ENCODE assay signal across 8 cellular contexts in genomic region chr17:77400445-77400870, GRCh38.
DNase-seq lines count a peak whose midpoint lies in the region; ATAC-seq and TF ChIP-seq lines count a peak whose summit lies in the region.

No MANE protein-coding gene starts in this region.

- H3K27me3 Mint-ChIP-seq in MCF 10A (ENCODE audit: insufficient read depth, unreplicated experiment): no peaks in the 10 kb centered on the region

- DNase-seq in MCF 10A (ENCODE audit: unreplicated experiment): no peak
- no peak for DNase-seq in mammary epithelial cell
- DNase-seq in T-helper 2 cell: peak; percentile 48 to 81 (median 70)
- peak in 1 of 7 donors; percentile 46 for DNase-seq in adrenal gland
- DNase-seq in right lobe of liver: no peak
- peak; percentile 52 to 61 for DNase-seq in stimulated activated CD8-positive, alpha-beta memory T cell treated with anti-CD3 and anti-CD28 coated beads, Interleukin-4, amount 100 ng/mL, for 4 hours (ENCODE audit: low read depth in 2 of 2, low spot score in 1 of 2)
- no peak for DNase-seq in NCI-H2029 (lab: John Stamatoyannopoulos, UW)

- ATAC-seq in right lobe of liver: peak; percentile 34 to 49 (median 40)
- ATAC-seq in GM18505 (IDR thresholded peaks at IDR 0.05; ENCODE audit: unreplicated experiment): no peak

- peaks cover 20% of the 10 kb centered on the region for H3K4me1 ChIP-seq in mammary epithelial cell (ENCODE audit: insufficient read depth, low read length)
- peaks cover 0 to 50% of the 10 kb centered on the region in 2 donors for H3K4me1 ChIP-seq in adrenal gland (replicated peaks in 1 of 2)
- peaks cover 0 to 8% (median 0%) of the 10 kb centered on the region in 4 donors for H3K4me1 ChIP-seq in right lobe of liver

- intact Hi-C loops in MCF 10A (cut with micrococcal nuclease) (no loop called here), mammary epithelial cell (cut with micrococcal nuclease) (no loop called here), adrenal gland (cut with DNase I) (no loop called here), right lobe of liver (cut with DNase I) (no loop called here)

- TF ChIP-seq POLR2A in adrenal gland (IDR thresholded peaks at IDR 0.05) (no peak), right lobe of liver (IDR thresholded peaks at IDR 0.05) (no peak), GM18505 (IDR thresholded peaks at IDR 0.05; ENCODE audit: borderline replicate concordance, extremely low read depth, insufficient read depth, insufficient read length) (no peak)

- H3K36me3 ChIP-seq in mammary epithelial cell (ENCODE audit: insufficient read depth, low read length) (peaks cover 3% of the 10 kb centered on the region), adrenal gland (replicated peaks in 1 of 2) (peaks cover 0 to 20% of the 10 kb centered on the region in 2 donors), right lobe of liver (peaks cover 0 to 7% (median 2%) of the 10 kb centered on the region in 4 donors)

- H3K9ac ChIP-seq in mammary epithelial cell (ENCODE audit: insufficient read depth, low read length): no peak overlapping the region

- H3K9me3 ChIP-seq in mammary epithelial cell (replicated peaks; ENCODE audit: insufficient read depth, low read length) (no peaks in the 10 kb centered on the region), adrenal gland (replicated peaks in 1 of 3) (no peaks in the 10 kb centered on the region), right lobe of liver (no peaks in the 10 kb centered on the region)

- H4K20me1 ChIP-seq in mammary epithelial cell (ENCODE audit: insufficient read depth, low read length): no peaks in the 10 kb centered on the region

- TF ChIP-seq CTCF in MCF 10A (IDR thresholded peaks at IDR 0.05; ENCODE audit: unreplicated experiment): no peak
- peak in 1 of 2 donors; percentile 10 for TF ChIP-seq CTCF in mammary epithelial cell (conservative IDR thresholded peaks at IDR 0.05 in 1 of 2, IDR thresholded peaks at IDR 0.05 in 1 of 2; ENCODE audit: extremely low read depth in 1 of 2, insufficient read depth in 1 of 2, low read depth in 1 of 2, low read length in 2 of 2)
- peak in 4 of 6 experiments; percentile 18 to 48 (median 38) for TF ChIP-seq CTCF in adrenal gland (IDR thresholded peaks at IDR 0.05)
- peak in 3 of 4 donors; percentile 9 to 21 (median 11) for TF ChIP-seq CTCF in right lobe of liver (IDR thresholded peaks at IDR 0.05)

- no peaks in the 10 kb centered on the region for H3K9me3 Mint-ChIP-seq in MCF 10A (ENCODE audit: unreplicated experiment)

- H3K4me3 ChIP-seq in mammary epithelial cell (replicated peaks in 1 of 3; ENCODE audit: insufficient read depth in 1 of 3, low read depth in 2 of 3, low read length in 3 of 3) (no peak overlapping the region), adrenal gland (no peak overlapping the region), right lobe of liver (no peak overlapping the region)

- H2AFZ ChIP-seq in mammary epithelial cell (ENCODE audit: low read depth, low read length): no peak overlapping the region

- H3K4me3 Mint-ChIP-seq in MCF 10A (ENCODE audit: unreplicated experiment): no peak overlapping the region

- H3K27ac ChIP-seq in mammary epithelial cell (ENCODE audit: insufficient read depth, low read depth, low read length) (no peak overlapping the region), adrenal gland (peak overlapping the region in 3 of 5 donors; percentile 4 to 58 (median 24)), right lobe of liver (peak overlapping the region in 1 of 3 donors; percentile 11)

- no peak overlapping the region for H3K4me2 ChIP-seq in mammary epithelial cell (ENCODE audit: insufficient read depth, low read depth, low read length)

- no TSS peak for BruUV-seq in MCF 10A (replicated peaks; lab: Mats Ljungman, UMichigan)
- BruUV-seq in mammary epithelial cell (replicated peaks; lab: Mats Ljungman, UMichigan): no TSS peak

- POLR2A ChIA-PET in MCF 10A (lab: Yijun Ruan, JAX): no interaction called here

- peaks cover 41% of the 10 kb centered on the region for H3K36me3 Mint-ChIP-seq in MCF 10A (ENCODE audit: insufficient read depth, unreplicated experiment)

- in situ Hi-C loops in mammary epithelial cell (cut with MboI; ENCODE audit: low sequenced_read_pairs in 2 of 2): no loop called here

- 98% methylated on average over 6 of the region's 8 CpGs for WGBS in mammary epithelial cell (ENCODE audit: low coverage, missing lambda C conversion rate)
- 54 to 83% (median 67%) methylated on average over 2 to 8 of the region's 8 CpGs for WGBS in adrenal gland, 4 donors
- no CpG with 5 or more reads among the region's 8 CpGs for WGBS in right lobe of liver (ENCODE audit: insufficient coverage, low coverage, low lambda C conversion rate, missing lambda C conversion rate)

- peak overlapping the region; percentile 75 for H3K27ac Mint-ChIP-seq in MCF 10A (ENCODE audit: low read depth, unreplicated experiment)

- dilution Hi-C loops in mammary epithelial cell (cut with HindIII; ENCODE audit: low sequenced_read_pairs): no loop called here

- H3K27me3 ChIP-seq in mammary epithelial cell (ENCODE audit: insufficient read depth, low read length) (no peaks in the 10 kb centered on the region), adrenal gland (no peaks in the 10 kb centered on the region), right lobe of liver (no peaks in the 10 kb centered on the region)

- CTCF ChIA-PET in MCF 10A (lab: Yijun Ruan, JAX) (interaction anchor here (0.5 to 1.0 kb wide), 5 partner anchors 10 to 668 kb away, joined by 3 to 4 read pairs (median 3); no protein-coding TSS in a partner anchor), mammary epithelial cell (lab: Charles Lee; ENCODE audit: low non-redundant PET) (no interaction called here)

- H3K79me2 ChIP-seq in mammary epithelial cell (ENCODE audit: insufficient read depth, low read length): peaks cover 100% of the 10 kb centered on the region

- peaks cover 24% of the 10 kb centered on the region for H3K4me1 Mint-ChIP-seq in MCF 10A (ENCODE audit: insufficient read depth, unreplicated experiment)

Comparison
In these comparisons a context has a peak if more than half of its experiments do, and no peak if none do; other contexts are left out.
1. DNase-seq: peak in T-helper 2 cell (5 of 5) and stimulated activated CD8-positive, alpha-beta memory T cell treated with anti-CD3 and anti-CD28 coated beads, Interleukin-4, amount 100 ng/mL, for 4 hours (2 of 2); none in MCF 10A (single experiment), mammary epithelial cell (single experiment), right lobe of liver (0 of 3) and NCI-H2029 (single experiment).